In the genomic region with DNA sequence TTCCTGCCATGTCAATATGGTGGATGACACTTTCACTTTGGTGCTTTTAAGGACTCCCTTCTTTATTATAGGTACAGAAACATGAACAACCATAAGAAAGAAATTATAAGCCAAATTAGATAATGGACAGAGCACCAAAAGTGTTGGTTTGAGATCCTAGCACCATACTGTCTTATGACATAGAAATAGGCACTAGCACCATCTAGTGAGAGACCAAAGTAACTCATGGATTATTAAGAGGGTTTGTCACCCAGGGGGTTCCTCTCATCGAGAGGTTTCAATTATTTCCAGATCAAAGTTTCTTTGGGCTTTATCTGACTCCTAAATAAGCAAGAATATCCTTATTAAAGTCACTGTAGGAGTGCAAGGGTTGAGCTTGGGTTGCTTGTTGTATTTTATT, we compare ENCODE assay signal across 1 cellular context.
TF ChIP-seq lines count a peak whose summit lies in the region.

No MANE protein-coding gene starts in this region.

TF ChIP-seq in H1, 55 proteins besides CTCF, POLR2A, EP300 and RAD21 (continued from another document):
- TF ChIP-seq GTF2F1 (IDR thresholded peaks at IDR 0.05; ENCODE audit: borderline replicate concordance, low read depth, low read length) = no peak
- no peak for TF ChIP-seq BRCA1 (IDR thresholded peaks at IDR 0.05; ENCODE audit: low read depth, low read length)
